Comparison of ENCODE assay signal across 8 cellular contexts in genomic region chr12:64610092-64610659, GRCh38. TPM values are rescaled to one million over a fixed set of nuclear protein-coding genes. Genes with fewer than 3 reads are reported as not detected.
A peak's percentile ranks its signal among the peaks of the same experiment; 100 is the strongest.
DNase-seq lines count a peak whose midpoint lies in the region; ATAC-seq, FAIRE-seq and TF ChIP-seq lines count a peak whose summit lies in the region.

Gene RASSF3 (plus strand): TSS chr12:64610495. CDS start chr12:64610633, 138 bp downstream.

- no CpG with 5 or more reads among the region's 76 CpGs for WGBS in HepG2 (ENCODE audit: low lambda C conversion rate)

- H4K20me1 ChIP-seq in HepG2 (ENCODE audit: insufficient read depth, low read length): no peaks in the 10 kb centered on the region

- peak in 1 of 2 experiments; percentile 52; a peak in 2 of 4 replicates for TF ChIP-seq POLR2A in HepG2 (IDR thresholded peaks at IDR 0.05; ENCODE audit: insufficient read depth in 1 of 2, low read depth in 2 of 2, low read length in 2 of 2)

- TF ChIP-seq CTCF in coronary artery (IDR thresholded peaks at IDR 0.05) (no peak), HepG2 (CRISPR knock-in tag; IDR thresholded peaks at IDR 0.05) (no peak)

- H3K27ac ChIP-seq in coronary artery (peak within 1 kb of the TSS; percentile 91 to 95), HepG2 (ENCODE audit: extremely low read length, insufficient read depth, low read length) (peak within 1 kb of the TSS; percentile 80)

- peaks cover 38% of the 10 kb centered on the region for H3K79me2 ChIP-seq in HepG2 (ENCODE audit: insufficient read depth, low read length)

- CTCF ChIA-PET in HepG2 (lab: Yijun Ruan, JAX; ENCODE audit: low intra/inter-chr PET ratio, low total read pairs): no interaction called here

- POLR2A ChIA-PET in HepG2 (lab: Yijun Ruan, JAX): interaction anchor here (1.0 to 3.5 kb wide), 4 partner anchors 15 to 63 kb away, joined by 3 to 23 read pairs (median 9); no protein-coding TSS in a partner anchor

- FAIRE-seq in HepG2 (lab: Jason Lieb, UNC): no peak

- H3K4me3 ChIP-seq in coronary artery (peak within 1 kb of the TSS; percentile 94), HepG2 (replicated peaks in 1 of 3; ENCODE audit: insufficient read depth in 1 of 3, low read depth in 2 of 3, low read length in 3 of 3) (peak within 1 kb of the TSS; percentile 89 to 97 (median 95))

- peak within 1 kb of the TSS; percentile 91 for H2AFZ ChIP-seq in HepG2 (ENCODE audit: low read length)

- DNase-seq in NCI-H1436 (lab: John Stamatoyannopoulos, UW): peak; percentile 48
- no peak for DNase-seq in NCI-H1436 treated with DMSO at 0.1 percent for 48 hours (lab: John Stamatoyannopoulos, UW)
- DNase-seq in NCI-H2196 (lab: John Stamatoyannopoulos, UW; ENCODE audit: unreplicated experiment): peak; percentile 88
- peak; percentile 78 for DNase-seq in activated CD4-positive, alpha-beta T cell treated with anti-CD3 and anti-CD28 coated beads for 48 hours
- peak; percentile 84 for DNase-seq in coronary artery (ENCODE audit: low spot score)
- DNase-seq in HepG2 (ENCODE audit: low spot score): peak; percentile 44
- DNase-seq in stimulated activated CD4-positive, alpha-beta T cell treated with anti-CD3 and anti-CD28 coated beads, TNF-alpha, amount 100 ng/mL, for 1 hour (ENCODE audit: low read depth in 3 of 3, low spot score in 1 of 3): peak; percentile 45 to 60 (median 56)

- no peaks in the 10 kb centered on the region; a peak in 1 of 5 replicates for H3K27me3 ChIP-seq in HepG2 (ENCODE audit: control insufficient read depth in 1 of 2, insufficient read depth in 2 of 2, low read length in 2 of 2)

- peaks cover 34% of the 10 kb centered on the region for H3K4me1 ChIP-seq in HepG2 (ENCODE audit: insufficient read depth, low read length)

- no TSS peak for BruUV-seq in HepG2 (replicated peaks; lab: Mats Ljungman, UMichigan)

- no peaks in the 10 kb centered on the region for H3K36me3 ChIP-seq in HepG2 (replicated peaks in 1 of 2; ENCODE audit: control insufficient read depth in 1 of 2, insufficient read depth in 2 of 2, low read length in 2 of 2)

- in situ Hi-C loops in HepG2 (cut with HindIII; ENCODE audit: extremely low pct_ligation_motif_present, low pct_unique_long_range_greater_than_20kb): no loop called here

- intact Hi-C loops in HepG2 (cut with micrococcal nuclease; ENCODE audit: unreplicated experiment): loop anchor here (2.0 to 5.0 kb wide), 2 partner anchors 15 to 47 kb away; no protein-coding TSS in a partner anchor

- H3K9ac ChIP-seq in HepG2 (ENCODE audit: insufficient read depth, low read depth, low read length): peak within 1 kb of the TSS; percentile 81

- no peak for TF ChIP-seq EP300 in HepG2 (IDR thresholded peaks at IDR 0.05; ENCODE audit: low read depth in 2 of 2, low read length in 2 of 2)
- no peak for TF ChIP-seq EP300 in HepG2 (CRISPR knock-in tag; IDR thresholded peaks at IDR 0.05; ENCODE audit: borderline replicate concordance)

- no peaks in the 10 kb centered on the region for H3K9me3 ChIP-seq in HepG2 (ENCODE audit: low read length)

- no peak for TF ChIP-seq RAD21 in HepG2 (CRISPR knock-in tag; IDR thresholded peaks at IDR 0.05)

- peak within 1 kb of the TSS; percentile 91 for H3K4me2 ChIP-seq in HepG2 (ENCODE audit: low read depth, low read length)

- ATAC-seq in HG02840 (IDR thresholded peaks at IDR 0.05; ENCODE audit: low FRiP score, unreplicated experiment): peak; percentile 56
- ATAC-seq in HepG2: peak; percentile 75

TF ChIP-seq in HepG2, 621 proteins besides CTCF, POLR2A, EP300 and RAD21 (continues in another document):
- TF ChIP-seq ZNF687 (CRISPR knock-in tag; IDR thresholded peaks at IDR 0.05) (peak; percentile 49; the same call in 1 of the 2 replicates), ARID4A (CRISPR knock-in tag; IDR thresholded peaks at IDR 0.05; ENCODE audit: borderline replicate concordance) (peak; percentile 51; the same call in 1 of the 2 replicates), ELF1 (CRISPR knock-in tag; IDR thresholded peaks at IDR 0.05) (peak; percentile 72), ZSCAN31 (CRISPR knock-in tag; IDR thresholded peaks at IDR 0.05; ENCODE audit: low read depth) (0 out of 2 replicates have a peak, but pooled peaks have one; percentile 53), SSRP1 (CRISPR knock-in tag; IDR thresholded peaks at IDR 0.05) (no peak)

RNA-seq across cellular contexts. Expression of gene RASSF3, which starts in this region (rescaled TPM):
- 16.0 and 21.3 TPM in 2 replicates for total RNA-seq in HepG2 (2016; rRNA removed; fragmentation: Illumina TruSeq; extraction: Trizol)
- total RNA-seq in HepG2 (2016; cell fraction: cytosol; rRNA removed; fragmentation: Illumina TruSeq; extraction: Trizol; ENCODE audit: low read depth): 6.2 and 7.7 TPM in 2 replicates
- 13.2 and 20.1 TPM in 2 replicates for total RNA-seq in HepG2 (2016; cell fraction: insoluble cytoplasmic fraction; rRNA removed; fragmentation: Illumina TruSeq; extraction: Trizol)
- total RNA-seq in HepG2 (2016; cell fraction: membrane; rRNA removed; fragmentation: Illumina TruSeq; extraction: Trizol): 25.5 and 26.0 TPM in 2 replicates
- 9.1 and 10.8 TPM in 2 replicates for total RNA-seq in HepG2 (2016; cell fraction: nucleus; rRNA removed; fragmentation: Illumina TruSeq; extraction: Trizol)
- 15.4 and 15.5 TPM in 2 replicates for polyA plus RNA-seq in HepG2 (2011; rRNA removed)
- polyA plus RNA-seq in HepG2 (2011; cell fraction: cytosol; rRNA removed): 9.8 and 10.9 TPM in 2 replicates
- polyA plus RNA-seq in HepG2 (2011; cell fraction: nucleus; rRNA removed): 3.9 and 5.1 TPM in 2 replicates
- 7.1 and 11.1 TPM in 2 replicates for polyA plus RNA-seq in HepG2 (2012)
- 3.6 and 3.9 TPM in 2 replicates for polyA plus RNA-seq in HepG2 (2016; cell fraction: cytosol; fragmentation: Illumina TruSeq; extraction: Trizol; ENCODE audit: low read depth)
- polyA plus RNA-seq in HepG2 (2016; cell fraction: insoluble cytoplasmic fraction; fragmentation: Illumina TruSeq; extraction: Trizol; ENCODE audit: low read depth): 19.9 and 21.9 TPM in 2 replicates
- polyA plus RNA-seq in HepG2 (2016; cell fraction: membrane; fragmentation: Illumina TruSeq; extraction: Trizol; ENCODE audit: low read depth): 16.4 and 17.1 TPM in 2 replicates
- polyA plus RNA-seq in HepG2 (2016; cell fraction: nucleus; fragmentation: Illumina TruSeq; extraction: Trizol; ENCODE audit: insufficient read depth, low read depth): 13.2 and 13.5 TPM in 2 replicates
- 37.6 and 54.4 TPM in 2 replicates for polyA minus RNA-seq in HepG2 (2011; rRNA and poly(A)+ RNA removed; ENCODE audit: low replicate concordance)
- 13.6 and 15.4 TPM in 2 replicates for polyA minus RNA-seq in HepG2 (2011; cell fraction: cytosol; rRNA and poly(A)+ RNA removed)
- polyA minus RNA-seq in HepG2 (2011; cell fraction: nucleus; rRNA and poly(A)+ RNA removed): 9.4 and 9.9 TPM in 2 replicates
